Comparison of ENCODE assay signal across 8 cellular contexts in the genomic region with DNA sequence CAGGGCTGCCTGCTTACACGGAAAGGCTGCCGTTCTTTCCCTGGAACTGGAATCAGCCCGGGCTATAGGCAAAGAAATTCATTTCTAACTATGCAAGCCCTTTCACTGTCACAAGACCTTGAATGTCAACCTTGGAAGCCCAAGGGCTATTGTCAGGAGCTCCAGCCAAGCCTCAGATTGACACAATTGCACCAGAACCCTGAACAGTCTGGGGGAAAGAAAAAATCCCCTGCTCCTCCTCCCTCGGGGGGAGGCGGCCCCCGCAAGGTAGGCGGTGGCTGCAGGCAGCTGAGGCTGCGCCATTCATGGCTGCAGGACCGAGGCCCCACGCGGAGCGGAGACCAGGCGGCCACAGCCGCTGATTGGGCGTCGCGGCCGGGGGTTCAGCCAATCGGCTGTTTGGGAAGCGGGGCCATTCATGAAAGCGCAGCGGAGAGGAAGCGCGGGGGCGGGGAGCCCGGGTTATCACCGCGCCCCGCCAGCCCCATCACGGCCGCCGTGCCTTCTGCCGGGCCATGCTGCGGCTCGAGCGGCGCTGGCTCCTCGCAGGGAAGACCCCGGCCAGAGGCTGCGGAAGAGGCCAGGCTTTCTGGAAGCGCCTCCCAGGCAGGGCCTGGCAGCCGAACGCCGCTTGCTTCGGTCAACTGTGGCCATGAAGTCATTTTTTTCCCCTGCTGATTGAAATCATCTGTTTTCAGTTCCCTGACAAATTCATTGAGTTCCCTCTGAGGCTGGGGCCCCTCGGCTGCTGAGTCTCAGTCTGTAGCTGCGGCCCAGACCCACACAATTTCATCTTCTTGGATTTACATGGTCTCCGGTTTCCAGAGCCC. TPM values are rescaled to one million over a fixed set of nuclear protein-coding genes. Genes with fewer than 3 reads are reported as not detected.
DNase-seq lines count a peak whose midpoint lies in the region; ATAC-seq and TF ChIP-seq lines count a peak whose summit lies in the region.

No MANE protein-coding gene starts in this region.

- H3K27me3 ChIP-seq in kidney epithelial cell (ENCODE audit: control insufficient read depth, insufficient read depth, low read length) = no peaks in the 10 kb centered on the region

- intact Hi-C loops in OCI-LY7 (cut with micrococcal nuclease; ENCODE audit: unreplicated experiment) = loop anchor here (10.0 kb wide), 1 partner anchor 149 kb away; the partner anchor contains the start of gene MYEOV

- H3K36me3 ChIP-seq in kidney epithelial cell (ENCODE audit: control insufficient read depth, insufficient read depth, low read length) (no peaks in the 10 kb centered on the region), OCI-LY7 (ENCODE audit: insufficient read depth, low read length) (no peaks in the 10 kb centered on the region)

- TF ChIP-seq CTCF in GM12864 (IDR thresholded peaks at IDR 0.05; ENCODE audit: low read depth, low read length, missing control alignments) = no peak
- TF ChIP-seq CTCF in kidney epithelial cell (IDR thresholded peaks at IDR 0.05; ENCODE audit: insufficient read depth, low read length, poor library complexity, severe bottlenecking) = no peak
- no peak for TF ChIP-seq CTCF in OCI-LY7 (conservative IDR thresholded peaks at IDR 0.05; ENCODE audit: low read length)

- H3K27ac ChIP-seq in OCI-LY7 (ENCODE audit: low read depth, low read length, poor library complexity, severe bottlenecking) = no peak overlapping the region

- H3K79me2 ChIP-seq in OCI-LY7 (ENCODE audit: insufficient read depth, low read depth, low read length) = no peaks in the 10 kb centered on the region

- H3K4me3 ChIP-seq in GM12864 (ENCODE audit: low read depth, low read length) (peak overlapping the region; percentile 48), kidney epithelial cell (ENCODE audit: low read depth, low read length) (peak overlapping the region; percentile 35), OCI-LY7 (ENCODE audit: low read depth, low read length, poor library complexity, severe bottlenecking) (no peak overlapping the region)

- no peaks in the 10 kb centered on the region for H3K9me3 ChIP-seq in OCI-LY7 (ENCODE audit: low read length)

- ATAC-seq in HG02571 (IDR thresholded peaks at IDR 0.05; ENCODE audit: unreplicated experiment) = peak; percentile 71
- peak; percentile 87 to 91 for ATAC-seq in activated CD4-positive, CD25-positive, alpha-beta regulatory T cell treated with anti-CD3 and anti-CD28 coated beads, Interleukin-2, amount 50 U/mL, for 24 hours

- no TSS peak for BruUV-seq in OCI-LY7 (replicated peaks; lab: Mats Ljungman, UMichigan)

- CTCF ChIA-PET in OCI-LY7 (lab: Charles Lee; ENCODE audit: unreplicated experiment) = no interaction called here

- no peaks in the 10 kb centered on the region for H3K9me2 ChIP-seq in OCI-LY7 (ENCODE audit: insufficient read depth, low read length)

- H2AFZ ChIP-seq in OCI-LY7 (ENCODE audit: low read length) = no peak overlapping the region

- DNase-seq in GM12864 (ENCODE audit: low read depth) = peak; percentile 35
- DNase-seq in NCI-H1930 (lab: John Stamatoyannopoulos, UW) = peak; percentile 50 to 63
- DNase-seq in central memory CD4-positive, alpha-beta T cell = peak; percentile 41
- DNase-seq in kidney epithelial cell (ENCODE audit: low read depth) = no peak
- DNase-seq in stimulated activated CD4-positive, alpha-beta T cell treated with anti-CD3 and anti-CD28 coated beads, Interleukin-15, amount 100 ng/mL, for 24 hours = peak; percentile 90
- DNase-seq in OCI-LY7 (ENCODE audit: low spot score) = no peak

- H4K20me1 ChIP-seq in OCI-LY7 (ENCODE audit: insufficient read depth, low read length) = no peaks in the 10 kb centered on the region

- POLR2A ChIA-PET in OCI-LY7 (lab: Charles Lee) = no interaction called here

- H3K4me1 ChIP-seq in OCI-LY7 (ENCODE audit: insufficient read depth, low read length, poor library complexity, severe bottlenecking) = no peaks in the 10 kb centered on the region

- H3K4me2 ChIP-seq in OCI-LY7 (ENCODE audit: low read length) = no peak overlapping the region

RNA-seq across cellular contexts. Expression of gene LINC01488, which starts 38.1 kb away (rescaled TPM):
- not detected in 2 replicates for total RNA-seq in kidney epithelial cell
- not detected in 2 replicates for total RNA-seq in OCI-LY7 (2014; rRNA removed; shearing (Covaris generic))
- not detected in 2 replicates for total RNA-seq in OCI-LY7 (2022)

Comparison
In these comparisons a context has a peak if more than half of its experiments do, and no peak if none do; other contexts are left out.
1. DNase-seq: peak in GM12864 (single experiment), NCI-H1930 (2 of 2), central memory CD4-positive, alpha-beta T cell (single experiment) and stimulated activated CD4-positive, alpha-beta T cell treated with anti-CD3 and anti-CD28 coated beads, Interleukin-15, amount 100 ng/mL, for 24 hours (single experiment); none in kidney epithelial cell (single experiment) and OCI-LY7 (single experiment).